In the genomic region with DNA sequence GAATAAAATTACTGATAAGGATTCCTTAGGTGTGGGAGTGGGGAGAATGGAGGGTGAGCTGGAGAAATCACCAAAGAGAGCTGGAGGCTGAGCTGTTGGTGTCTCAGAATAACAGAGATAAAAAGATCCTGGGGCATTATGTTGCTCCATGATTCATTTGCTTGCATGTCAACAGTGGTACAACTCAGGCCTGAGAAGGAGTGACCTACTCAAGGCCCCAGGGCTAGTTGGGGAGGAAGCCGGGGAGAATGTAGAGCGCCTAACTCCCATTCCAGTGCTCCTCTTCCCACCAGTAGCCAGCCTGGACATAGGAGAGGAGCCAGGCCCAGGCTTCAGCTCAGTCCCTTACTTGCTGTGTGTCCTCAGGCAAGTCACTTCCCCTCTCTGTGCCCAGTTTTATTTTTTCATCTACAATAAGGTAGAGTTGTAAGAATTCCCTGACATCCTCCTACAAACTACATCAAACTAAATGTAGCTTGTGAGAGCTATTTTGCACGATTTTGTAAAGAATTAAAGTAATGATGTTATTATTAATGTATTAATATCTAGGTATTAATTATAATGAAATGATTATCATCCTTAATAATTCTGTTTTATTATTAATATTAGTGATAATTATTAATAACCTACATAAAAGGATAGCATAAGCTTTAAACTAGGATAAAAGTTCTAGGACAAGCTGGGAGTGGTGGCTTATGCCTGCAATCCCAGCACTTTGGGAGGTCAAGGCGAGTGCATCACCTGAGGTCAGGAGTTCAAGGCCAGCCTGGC, we compare ENCODE assay signal across 14 cellular contexts.
DNase-seq lines count a peak whose midpoint lies in the region; ATAC-seq and TF ChIP-seq lines count a peak whose summit lies in the region.
"Had no signal": no experiment of that assay in that cellular context is flagged by ENCODE, and none has a peak within 500 bp of the region (broad histone marks: within the 10 kb centered on the region; RNA-seq: fewer than 3 reads in every experiment).

No MANE protein-coding gene starts in this region.

- H3K36me3 ChIP-seq in GM23248 (ENCODE audit: low read depth) (no peaks in the 10 kb centered on the region), PC-9 (ENCODE audit: low read depth) (peaks cover 10% of the 10 kb centered on the region)

- H4K20me1 ChIP-seq in GM23248 (ENCODE audit: insufficient read depth) (no peaks in the 10 kb centered on the region), PC-9 (ENCODE audit: insufficient read depth) (no peaks in the 10 kb centered on the region)

- no peaks in the 10 kb centered on the region for H3F3A ChIP-seq in GM23248 (ENCODE audit: insufficient read depth)
- peaks cover 23% of the 10 kb centered on the region for H3F3A ChIP-seq in PC-9 (ENCODE audit: insufficient read depth, low read depth)

- intact Hi-C loops in PC-9 (cut with micrococcal nuclease; ENCODE audit: unreplicated experiment) = no loop called here

- H2AFZ ChIP-seq in GM23248 (no peak overlapping the region), PC-9 (no peak overlapping the region)

- CTCF ChIA-PET in PC-9 (lab: Charles Lee) = no interaction called here

- H3K4me3 ChIP-seq in GM23248 (no peak overlapping the region), PC-9 (no peak overlapping the region), epithelial cell of esophagus (ENCODE audit: low read length) (no peak overlapping the region)
- H3K4me3 ChIP-seq: A549, GM12878 had no signal

- H3K4me1 ChIP-seq in GM23248 (ENCODE audit: insufficient read depth) (no peaks in the 10 kb centered on the region), PC-9 (replicated peaks; ENCODE audit: insufficient read depth) (peaks cover 18% of the 10 kb centered on the region)
- H3K4me1 ChIP-seq: A549, Caco-2 had no signal

- no peaks in the 10 kb centered on the region for H3K9me2 ChIP-seq in GM23248 (ENCODE audit: insufficient read depth)
- H3K9me2 ChIP-seq in PC-9 (ENCODE audit: insufficient read depth) = no peaks in the 10 kb centered on the region

- in situ Hi-C loops in GM23248 (cut with MboI) = no loop called here

- H3K4me2 ChIP-seq in GM23248 (ENCODE audit: unreplicated experiment) (no peak overlapping the region), PC-9 (no peak overlapping the region)
- H3K4me2 ChIP-seq: A549 had no signal

- H3K27ac ChIP-seq in GM23248 (no peak overlapping the region), PC-9 (peak overlapping the region; percentile 59)
- H3K27ac ChIP-seq: A549 had no signal

- BruUV-seq in PC-9 (replicated peaks; lab: Mats Ljungman, UMichigan) = no TSS peak

- H3K79me2 ChIP-seq in GM23248 (ENCODE audit: insufficient read depth) = no peaks in the 10 kb centered on the region
- peaks cover 32% of the 10 kb centered on the region for H3K79me2 ChIP-seq in PC-9 (ENCODE audit: low read depth)

- H3K9me3 ChIP-seq in GM23248 (ENCODE audit: low read depth) (no peaks in the 10 kb centered on the region), PC-9 (ENCODE audit: insufficient read depth, low read depth) (no peaks in the 10 kb centered on the region)

- TF ChIP-seq CTCF in PC-9 (conservative IDR thresholded peaks at IDR 0.05) (no peak), epithelial cell of esophagus (IDR thresholded peaks at IDR 0.05; ENCODE audit: insufficient read depth, low read depth, low read length, missing control alignments) (no peak)

- H3K27me3 ChIP-seq in GM23248 (replicated peaks; ENCODE audit: insufficient read depth) = no peaks in the 10 kb centered on the region
- no peaks in the 10 kb centered on the region for H3K27me3 ChIP-seq in PC-9 (ENCODE audit: insufficient read depth, low read depth)

- POLR2A ChIA-PET in PC-9 (lab: Charles Lee; ENCODE audit: unreplicated experiment) = interaction anchor here (0.6 kb wide), 1 partner anchor 1988 kb away, joined by 4 read pairs; no protein-coding TSS in a partner anchor

- peak; percentile 18 for DNase-seq in GM23248
- DNase-seq in PC-9 = peak in 1 of 2 experiments; percentile 48
- peak; percentile 45 for DNase-seq in amniotic epithelial cell (ENCODE audit: low read depth)
- peak; percentile 37 for DNase-seq in epithelial cell of esophagus (ENCODE audit: low read depth)
- DNase-seq in D341Med (ENCODE audit: low spot score) = no peak
- no peak for DNase-seq in NCI-H748 treated with DMSO at 0.1 percent for 48 hours (lab: John Stamatoyannopoulos, UW)
- DNase-seq: Caco-2; CD8-positive, alpha-beta memory T cell; DMS53; GOT3; H9 had no signal

- H3K9ac ChIP-seq in GM23248 = no peak overlapping the region

- no peak for ATAC-seq in GM19463 (IDR thresholded peaks at IDR 0.05; ENCODE audit: unreplicated experiment)
- ATAC-seq: A549, GM12878 had no signal

- 74 to 83% methylated on average over 4 of the region's 4 CpGs for WGBS in GM23248 (ENCODE audit: low coverage in 1 of 2, low lambda C conversion rate in 2 of 2, missing lambda C conversion rate in 2 of 2), 2 experiments

Comparison
In these comparisons a context has a peak if more than half of its experiments do, and no peak if none do; other contexts are left out.
1. DNase-seq: peak in GM23248 (single experiment), amniotic epithelial cell (single experiment) and epithelial cell of esophagus (single experiment); none in D341Med (single experiment) and NCI-H748 treated with DMSO at 0.1 percent for 48 hours (single experiment).